In the genomic region with DNA sequence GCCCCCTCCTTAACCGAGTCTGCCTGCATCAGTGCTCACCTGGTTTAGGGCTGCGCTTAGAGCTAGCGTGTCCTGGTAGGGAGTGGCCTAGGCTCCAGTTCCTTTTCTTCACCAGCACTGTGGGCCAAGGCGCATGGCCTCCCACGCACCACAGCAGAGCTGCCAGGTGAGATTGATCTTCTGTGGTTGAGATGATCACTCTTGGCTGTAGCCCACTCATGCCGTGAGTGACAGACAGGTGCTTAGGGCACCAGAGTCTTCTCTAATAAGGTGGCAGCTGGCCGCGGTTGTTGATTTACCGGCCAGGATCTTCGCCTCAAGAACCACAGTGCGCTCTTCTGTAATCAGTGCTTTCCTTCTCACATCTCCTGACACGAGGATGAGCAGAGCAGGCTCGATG, we compare ENCODE assay signal across 21 cellular contexts.
"Had no signal": no experiment of that assay in that cellular context is flagged by ENCODE, and none has a peak within 500 bp of the region (broad histone marks: within the 10 kb centered on the region; RNA-seq: fewer than 3 reads in every experiment).

No MANE protein-coding gene starts in this region.

- H3K27me3 ChIP-seq: esophagus squamous epithelium, tibial nerve, uterus had no signal

- ATAC-seq: natural killer cell treated with Interleukin-12 subunit alpha and Interleukin-12 subunit beta and Interleukin-15 and Interleukin-18, amount 100 ng/mL, for 72 hours; right cardiac atrium had no signal

- H3K36me3 ChIP-seq: uterus had no signal

- H3K9me3 ChIP-seq: esophagus squamous epithelium, tibial nerve, uterus had no signal

- H3K4me1 ChIP-seq: esophagus squamous epithelium, tibial nerve, uterus had no signal

- DNase-seq: activated CD4-positive, alpha-beta T cell treated with anti-CD3 and anti-CD28 coated beads, Interleukin-2, amount 10 ng/mL, durations not matched to agents 24 days and 14 days; activated CD4-positive, CD25-positive, alpha-beta regulatory T cell; activated CD8-positive, alpha-beta memory T cell treated with anti-CD3 and anti-CD28 coated beads, Interleukin-2, amount 50 U/mL, for 48 hours; activated naive CD4-positive, alpha-beta T cell; activated naive CD8-positive, alpha-beta T cell treated with anti-CD3 and anti-CD28 coated beads, Interleukin-2, amount 10 ng/mL, durations not matched to agents 7 days and 5 days; anterior cingulate cortex; cerebellar nuclear complex; effector CD8-positive, alpha-beta T cell; esophagus squamous epithelium; hippocampal formation; mesendoderm; nucleus accumbens; right cardiac atrium; small intestine; stimulated activated CD4-positive, alpha-beta T cell treated with anti-CD3 and anti-CD28 coated beads, Interleukin-4, amount 100 ng/mL, for 4 hours; stimulated activated CD8-positive, alpha-beta memory T cell treated with anti-CD3 and anti-CD28 coated beads, Interleukin-4, amount 100 ng/mL, for 48 hours; stimulated activated naive CD4-positive, alpha-beta T cell treated with Interleukin-2 at 50 U/mL for 16 hours; substantia nigra; uterus had no signal

- H3K27ac ChIP-seq: esophagus squamous epithelium, tibial nerve, uterus had no signal

- H3K4me3 ChIP-seq: esophagus squamous epithelium, tibial nerve, uterus had no signal
